1 cellular context compared by ENCODE assay signal in the genomic region with DNA sequence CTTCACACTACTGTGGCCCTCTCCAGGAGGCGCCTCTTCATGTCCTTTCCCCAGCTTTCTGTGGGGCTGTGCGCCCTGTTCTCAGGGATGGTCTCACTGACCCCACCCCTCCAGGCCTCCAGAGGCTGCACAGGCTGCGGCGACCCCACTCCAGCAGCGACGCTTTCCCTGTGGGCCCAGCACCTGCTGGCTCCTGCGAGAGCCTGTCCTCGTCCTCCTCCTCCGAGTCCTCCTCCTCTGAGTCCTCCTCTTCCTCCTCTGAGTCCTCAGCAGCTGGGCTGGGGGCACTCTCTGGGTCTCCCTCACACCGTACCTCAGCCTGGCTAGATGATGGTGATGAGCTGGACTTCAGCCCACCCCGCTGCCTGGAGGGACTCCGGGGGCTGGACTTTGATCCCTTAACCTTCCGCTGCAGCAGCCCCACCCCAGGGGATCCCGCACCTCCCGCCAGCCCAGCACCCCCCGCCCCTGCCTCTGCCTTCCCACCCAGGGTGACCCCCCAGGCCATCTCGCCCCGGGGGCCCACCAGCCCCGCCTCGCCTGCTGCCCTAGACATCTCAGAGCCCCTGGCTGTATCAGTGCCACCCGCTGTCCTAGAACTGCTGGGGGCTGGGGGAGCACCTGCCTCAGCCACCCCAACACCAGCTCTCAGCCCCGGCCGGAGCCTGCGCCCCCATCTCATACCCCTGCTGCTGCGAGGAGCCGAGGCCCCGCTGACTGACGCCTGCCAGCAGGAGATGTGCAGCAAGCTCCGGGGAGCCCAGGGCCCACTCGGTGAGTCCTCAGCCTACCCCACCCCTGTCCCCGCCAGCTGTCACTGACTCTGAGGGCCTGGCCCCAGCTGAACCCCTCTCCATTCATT.
TF ChIP-seq lines count a peak whose summit lies in the region.

No MANE protein-coding gene starts in this region.

TF ChIP-seq in HepG2, 621 proteins besides CTCF, POLR2A, EP300 and RAD21 (continued from another document and continues in another):
- no peak for TF ChIP-seq ZNF362 (CRISPR knock-in tag; IDR thresholded peaks at IDR 0.05; ENCODE audit: borderline replicate concordance)
- no peak for TF ChIP-seq JUN (CRISPR knock-in tag; IDR thresholded peaks at IDR 0.05)
- no peak for TF ChIP-seq CBFB (CRISPR knock-in tag; IDR thresholded peaks at IDR 0.05)
- no peak for TF ChIP-seq NAIF1 (CRISPR knock-in tag; IDR thresholded peaks at IDR 0.05; ENCODE audit: borderline replicate concordance)
- no peak for TF ChIP-seq THAP7 (CRISPR knock-in tag; IDR thresholded peaks at IDR 0.05)
- peak; percentile 99 for TF ChIP-seq ZNF263 (CRISPR knock-in tag; IDR thresholded peaks at IDR 0.05)
- TF ChIP-seq ZSCAN29 (CRISPR knock-in tag; conservative IDR thresholded peaks at IDR 0.05) = no peak
- TF ChIP-seq, protein P1, sequence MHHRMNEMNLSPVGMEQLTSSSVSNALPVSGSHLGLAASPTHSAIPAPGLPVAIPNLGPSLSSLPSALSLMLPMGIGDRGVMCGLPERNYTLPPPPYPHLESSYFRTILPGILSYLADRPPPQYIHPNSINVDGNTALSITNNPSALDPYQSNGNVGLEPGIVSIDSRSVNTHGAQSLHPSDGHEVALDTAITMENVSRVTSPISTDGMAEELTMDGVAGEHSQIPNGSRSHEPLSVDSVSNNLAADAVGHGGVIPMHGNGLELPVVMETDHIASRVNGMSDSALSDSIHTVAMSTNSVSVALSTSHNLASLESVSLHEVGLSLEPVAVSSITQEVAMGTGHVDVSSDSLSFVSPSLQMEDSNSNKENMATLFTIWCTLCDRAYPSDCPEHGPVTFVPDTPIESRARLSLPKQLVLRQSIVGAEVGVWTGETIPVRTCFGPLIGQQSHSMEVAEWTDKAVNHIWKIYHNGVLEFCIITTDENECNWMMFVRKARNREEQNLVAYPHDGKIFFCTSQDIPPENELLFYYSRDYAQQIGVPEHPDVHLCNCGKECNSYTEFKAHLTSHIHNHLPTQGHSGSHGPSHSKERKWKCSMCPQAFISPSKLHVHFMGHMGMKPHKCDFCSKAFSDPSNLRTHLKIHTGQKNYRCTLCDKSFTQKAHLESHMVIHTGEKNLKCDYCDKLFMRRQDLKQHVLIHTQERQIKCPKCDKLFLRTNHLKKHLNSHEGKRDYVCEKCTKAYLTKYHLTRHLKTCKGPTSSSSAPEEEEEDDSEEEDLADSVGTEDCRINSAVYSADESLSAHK (CRISPR knock-in tag; IDR thresholded peaks at IDR 0.05; ENCODE audit: borderline replicate concordance) = no peak
- TF ChIP-seq, protein P2, sequence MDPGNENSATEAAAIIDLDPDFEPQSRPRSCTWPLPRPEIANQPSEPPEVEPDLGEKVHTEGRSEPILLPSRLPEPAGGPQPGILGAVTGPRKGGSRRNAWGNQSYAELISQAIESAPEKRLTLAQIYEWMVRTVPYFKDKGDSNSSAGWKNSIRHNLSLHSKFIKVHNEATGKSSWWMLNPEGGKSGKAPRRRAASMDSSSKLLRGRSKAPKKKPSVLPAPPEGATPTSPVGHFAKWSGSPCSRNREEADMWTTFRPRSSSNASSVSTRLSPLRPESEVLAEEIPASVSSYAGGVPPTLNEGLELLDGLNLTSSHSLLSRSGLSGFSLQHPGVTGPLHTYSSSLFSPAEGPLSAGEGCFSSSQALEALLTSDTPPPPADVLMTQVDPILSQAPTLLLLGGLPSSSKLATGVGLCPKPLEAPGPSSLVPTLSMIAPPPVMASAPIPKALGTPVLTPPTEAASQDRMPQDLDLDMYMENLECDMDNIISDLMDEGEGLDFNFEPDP (CRISPR knock-in tag; conservative IDR thresholded peaks at IDR 0.05) = no peak
- TF ChIP-seq ZNF501 (CRISPR knock-in tag; IDR thresholded peaks at IDR 0.05) = no peak
- TF ChIP-seq MTF2 (CRISPR knock-in tag; IDR thresholded peaks at IDR 0.05; ENCODE audit: borderline replicate concordance) = no peak
- no peak for TF ChIP-seq ZFP62 (CRISPR knock-in tag; IDR thresholded peaks at IDR 0.05)
- TF ChIP-seq SRF (IDR thresholded peaks at IDR 0.05; ENCODE audit: low read depth, low read length) = no peak
- TF ChIP-seq ZNF891 (CRISPR knock-in tag; IDR thresholded peaks at IDR 0.05) = no peak
- TF ChIP-seq HNRNPK (IDR thresholded peaks at IDR 0.05; ENCODE audit: low read depth, low read length, poor library complexity, severe bottlenecking) = no peak
- TF ChIP-seq PAF1 (CRISPR knock-in tag; IDR thresholded peaks at IDR 0.05) = no peak
- no peak for TF ChIP-seq ZNF740 (CRISPR knock-in tag; IDR thresholded peaks at IDR 0.05)
- TF ChIP-seq TSC22D2 (CRISPR knock-in tag; IDR thresholded peaks at IDR 0.05; ENCODE audit: borderline replicate concordance) = no peak
- peak; percentile 19; the same call in 1 of the 2 replicates for TF ChIP-seq ZBTB38 (CRISPR knock-in tag; IDR thresholded peaks at IDR 0.05)
- TF ChIP-seq, protein P3, sequence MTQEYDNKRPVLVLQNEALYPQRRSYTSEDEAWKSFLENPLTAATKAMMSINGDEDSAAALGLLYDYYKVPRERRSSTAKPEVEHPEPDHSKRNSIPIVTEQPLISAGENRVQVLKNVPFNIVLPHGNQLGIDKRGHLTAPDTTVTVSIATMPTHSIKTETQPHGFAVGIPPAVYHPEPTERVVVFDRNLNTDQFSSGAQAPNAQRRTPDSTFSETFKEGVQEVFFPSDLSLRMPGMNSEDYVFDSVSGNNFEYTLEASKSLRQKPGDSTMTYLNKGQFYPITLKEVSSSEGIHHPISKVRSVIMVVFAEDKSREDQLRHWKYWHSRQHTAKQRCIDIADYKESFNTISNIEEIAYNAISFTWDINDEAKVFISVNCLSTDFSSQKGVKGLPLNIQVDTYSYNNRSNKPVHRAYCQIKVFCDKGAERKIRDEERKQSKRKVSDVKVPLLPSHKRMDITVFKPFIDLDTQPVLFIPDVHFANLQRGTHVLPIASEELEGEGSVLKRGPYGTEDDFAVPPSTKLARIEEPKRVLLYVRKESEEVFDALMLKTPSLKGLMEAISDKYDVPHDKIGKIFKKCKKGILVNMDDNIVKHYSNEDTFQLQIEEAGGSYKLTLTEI (CRISPR knock-in tag; conservative IDR thresholded peaks at IDR 0.05) = no peak
- no peak for TF ChIP-seq ZNF282 (IDR thresholded peaks at IDR 0.05; ENCODE audit: partially characterized antibody)
- TF ChIP-seq ZNF451 (CRISPR knock-in tag; IDR thresholded peaks at IDR 0.05) = no peak
- TF ChIP-seq HIC2 (CRISPR knock-in tag; IDR thresholded peaks at IDR 0.05; ENCODE audit: low read depth) = no peak
- TF ChIP-seq ZNF33B (CRISPR knock-in tag; IDR thresholded peaks at IDR 0.05) = 0 out of 2 replicates have a peak, but pooled peaks have one; percentile 20
- no peak for TF ChIP-seq ZNF543 (CRISPR knock-in tag; IDR thresholded peaks at IDR 0.05)
- no peak for TF ChIP-seq TRIM24 (CRISPR knock-in tag; IDR thresholded peaks at IDR 0.05)
- TF ChIP-seq ZNF235 (CRISPR knock-in tag; IDR thresholded peaks at IDR 0.05; ENCODE audit: borderline replicate concordance) = no peak
- TF ChIP-seq, protein P4, sequence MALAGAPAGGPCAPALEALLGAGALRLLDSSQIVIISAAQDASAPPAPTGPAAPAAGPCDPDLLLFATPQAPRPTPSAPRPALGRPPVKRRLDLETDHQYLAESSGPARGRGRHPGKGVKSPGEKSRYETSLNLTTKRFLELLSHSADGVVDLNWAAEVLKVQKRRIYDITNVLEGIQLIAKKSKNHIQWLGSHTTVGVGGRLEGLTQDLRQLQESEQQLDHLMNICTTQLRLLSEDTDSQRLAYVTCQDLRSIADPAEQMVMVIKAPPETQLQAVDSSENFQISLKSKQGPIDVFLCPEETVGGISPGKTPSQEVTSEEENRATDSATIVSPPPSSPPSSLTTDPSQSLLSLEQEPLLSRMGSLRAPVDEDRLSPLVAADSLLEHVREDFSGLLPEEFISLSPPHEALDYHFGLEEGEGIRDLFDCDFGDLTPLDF (CRISPR knock-in tag; IDR thresholded peaks at IDR 0.05) = no peak
- no peak for TF ChIP-seq ZBTB40 (IDR thresholded peaks at IDR 0.05)
- TF ChIP-seq ZBTB40 (CRISPR knock-in tag; IDR thresholded peaks at IDR 0.05) = no peak
- TF ChIP-seq ZNF781 (CRISPR knock-in tag; IDR thresholded peaks at IDR 0.05; ENCODE audit: borderline replicate concordance, not compliant biosample characterization) = no peak
- TF ChIP-seq, protein P5, sequence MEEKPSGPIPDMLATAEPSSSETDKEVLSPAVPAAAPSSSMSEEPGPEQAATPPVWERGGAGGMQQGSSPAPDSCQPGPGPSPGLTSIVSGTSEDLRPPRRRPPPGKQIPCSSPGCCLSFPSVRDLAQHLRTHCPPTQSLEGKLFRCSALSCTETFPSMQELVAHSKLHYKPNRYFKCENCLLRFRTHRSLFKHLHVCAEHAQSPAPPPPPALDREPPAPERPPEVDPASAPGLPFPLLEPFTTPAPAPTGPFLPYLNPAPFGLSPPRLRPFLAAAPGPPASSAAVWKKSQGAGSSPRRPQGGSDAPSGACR (CRISPR knock-in tag; IDR thresholded peaks at IDR 0.05) = no peak
- no peak for TF ChIP-seq ZNF879 (CRISPR knock-in tag; IDR thresholded peaks at IDR 0.05)
- no peak for TF ChIP-seq ZKSCAN5 (CRISPR knock-in tag; IDR thresholded peaks at IDR 0.05)
